Comparison of ENCODE assay signal across 16 cellular contexts in genomic region chr7:99833289-99833877, GRCh38. TPM values are rescaled to one million over a fixed set of nuclear protein-coding genes. Genes with fewer than 3 reads are reported as not detected.
"Had no signal": no experiment of that assay in that cellular context is flagged by ENCODE, and none has a peak within 500 bp of the region (broad histone marks: within the 10 kb centered on the region; RNA-seq: fewer than 3 reads in every experiment).

No MANE protein-coding gene starts in this region.

- H3K4me3 Mint-ChIP-seq: activated CD4-positive, alpha-beta T cell treated with anti-CD3 and anti-CD28 coated beads, Interleukin-2, amount 10 ng/mL, durations not matched to agents 24 days and 14 days; activated naive CD8-positive, alpha-beta T cell treated with anti-CD3 and anti-CD28 coated beads, Interleukin-2, amount 50 U/mL, for 24 hours; central memory CD8-positive, alpha-beta T cell; natural killer cell; WTC11 had no signal

- H3K27ac ChIP-seq: thyroid gland had no signal

- ATAC-seq: activated naive CD8-positive, alpha-beta T cell treated with anti-CD3 and anti-CD28 coated beads, Interleukin-2, amount 50 U/mL, for 24 hours; mucosa of descending colon; natural killer cell; WTC11 had no signal

- H3K9me3 ChIP-seq: mucosa of descending colon, thyroid gland had no signal

- H3K36me3 Mint-ChIP-seq: natural killer cell, WTC11 had no signal

- H3K9me3 Mint-ChIP-seq: activated CD4-positive, alpha-beta T cell treated with anti-CD3 and anti-CD28 coated beads, Interleukin-2, amount 10 ng/mL, durations not matched to agents 24 days and 14 days; activated naive CD8-positive, alpha-beta T cell treated with anti-CD3 and anti-CD28 coated beads, Interleukin-2, amount 50 U/mL, for 24 hours; central memory CD8-positive, alpha-beta T cell; natural killer cell; WTC11 had no signal

- H3K4me3 ChIP-seq: lung, mucosa of descending colon, thyroid gland had no signal

- H3K36me3 ChIP-seq: thyroid gland had no signal

- FAIRE-seq: urothelium cell line had no signal

- H3K27me3 ChIP-seq: thyroid gland had no signal

- DNase-seq: activated CD4-positive, alpha-beta T cell treated with anti-CD3 and anti-CD28 coated beads, Interleukin-2, amount 10 ng/mL, durations not matched to agents 24 days and 14 days; activated naive CD4-positive, alpha-beta T cell treated with Interleukin-2 at 50 U/mL for 16 hours; activated naive CD8-positive, alpha-beta T cell treated with anti-CD3 and anti-CD28 coated beads, Interleukin-2, amount 50 U/mL, for 24 hours; cortex of kidney; effector memory CD4-positive, alpha-beta T cell; hippocampal formation; mucosa of descending colon; natural killer cell; occipital lobe; T1000; thyroid gland had no signal

- H3K27ac Mint-ChIP-seq: activated CD4-positive, alpha-beta T cell treated with anti-CD3 and anti-CD28 coated beads, Interleukin-2, amount 10 ng/mL, durations not matched to agents 24 days and 14 days; activated naive CD8-positive, alpha-beta T cell treated with anti-CD3 and anti-CD28 coated beads, Interleukin-2, amount 50 U/mL, for 24 hours; natural killer cell; WTC11 had no signal

- H3K4me1 Mint-ChIP-seq: central memory CD8-positive, alpha-beta T cell had no signal

- H3K4me1 ChIP-seq: thyroid gland had no signal

RNA-seq across cellular contexts. Expression of gene CYP3A43, which starts 5.6 kb away (rescaled TPM):
- total RNA-seq: activated CD4-positive, alpha-beta T cell treated with anti-CD3 and anti-CD28 coated beads, Interleukin-2, amount 10 ng/mL, durations not matched to agents 24 days and 14 days; epithelial cell of proximal tubule; lung; mucosa of descending colon; natural killer cell; thyroid gland; WTC11 had no signal

RNA-seq across cellular contexts. Expression of gene OR2AE1, which starts 43.5 kb away (rescaled TPM):
- total RNA-seq: epithelial cell of proximal tubule, natural killer cell, occipital lobe had no signal

RNA-seq across cellular contexts. Expression of gene CYP3A4, which starts 49.4 kb away (rescaled TPM):
- total RNA-seq: activated CD4-positive, alpha-beta T cell treated with anti-CD3 and anti-CD28 coated beads, Interleukin-2, amount 10 ng/mL, durations not matched to agents 24 days and 14 days; epithelial cell of proximal tubule; natural killer cell; occipital lobe; thyroid gland had no signal
- polyA plus RNA-seq: lung had no signal
